8 cellular contexts compared by ENCODE assay signal in genomic region chr5:34916518-34916917, GRCh38. TPM values are rescaled to one million over a fixed set of nuclear protein-coding genes. Genes with fewer than 3 reads are reported as not detected.
DNase-seq lines count a peak whose midpoint lies in the region; ATAC-seq and TF ChIP-seq lines count a peak whose summit lies in the region.

No MANE protein-coding gene starts in this region.

- DNase-seq in H9, result no peak
- DNase-seq in brain microvascular endothelial cell, result no peak
- peak; percentile 16 for DNase-seq in mesendoderm
- no peak for DNase-seq in sciatic nerve (ENCODE audit: low spot score)
- no peak for DNase-seq in activated naive CD4-positive, alpha-beta T cell treated with Interleukin-2 at 50 U/mL for 16 hours

- H2AFZ ChIP-seq in H9 (ENCODE audit: low read length), result no peak overlapping the region

- H3K23ac ChIP-seq in H9 (ENCODE audit: insufficient read length, low read depth, low read length) (no peak overlapping the region), mesendoderm (ENCODE audit: low read length) (no peak overlapping the region)

- intact Hi-C loops in sciatic nerve (cut with DNase I), result no loop called here

- no peak overlapping the region for H4K5ac ChIP-seq in H9 (ENCODE audit: insufficient read length, low read depth, low read length)
- H4K5ac ChIP-seq in mesendoderm (ENCODE audit: low read length), result no peak overlapping the region

- H4K8ac ChIP-seq in H9 (replicated peaks; ENCODE audit: insufficient read length, low read depth, low read length) (no peak overlapping the region), mesendoderm (ENCODE audit: low read depth, low read length) (no peak overlapping the region)

- no peak overlapping the region for H2BK12ac ChIP-seq in H9 (ENCODE audit: insufficient read length, low read depth, low read length)

- H3T11ph ChIP-seq in H9 (ENCODE audit: low read length), result no peak overlapping the region

- H3K23me2 ChIP-seq in H9 (ENCODE audit: insufficient read length, low read depth, low read length, poor library complexity, severe bottlenecking), result peaks cover 5% of the 10 kb centered on the region

- H3K56ac ChIP-seq in H9 (ENCODE audit: insufficient read length, low read depth, low read length) (no peak overlapping the region), mesendoderm (ENCODE audit: low read length) (peak overlapping the region; percentile 100)

- no peaks in the 10 kb centered on the region for H4K20me1 ChIP-seq in H9 (ENCODE audit: control insufficient read depth, insufficient read depth, insufficient read length)

- no peak overlapping the region for H3K4me3 Mint-ChIP-seq in H9

- H2AK5ac ChIP-seq in H9 (ENCODE audit: insufficient read length, low read length) (no peak overlapping the region), mesendoderm (ENCODE audit: low read length) (peak overlapping the region; percentile 82)

- H3K27ac ChIP-seq in 22Rv1 (peak overlapping the region; percentile 90; the same call in 1 of the 2 replicates), H9 (ENCODE audit: insufficient read length, low read depth, low read length) (no peak overlapping the region), brain microvascular endothelial cell (no peak overlapping the region), mesendoderm (ENCODE audit: low read depth, low read length) (no peak overlapping the region)

- TF ChIP-seq CTCF in 22Rv1 (IDR thresholded peaks at IDR 0.05) (no peak), H9 (conservative IDR thresholded peaks at IDR 0.05) (no peak), brain microvascular endothelial cell (IDR thresholded peaks at IDR 0.05; ENCODE audit: low read depth, low read length, missing control alignments) (no peak)

- H3K27me3 ChIP-seq in H9 (ENCODE audit: insufficient read depth, low read length), result no peaks in the 10 kb centered on the region
- H3K27me3 ChIP-seq in brain microvascular endothelial cell (replicated peaks), result no peaks in the 10 kb centered on the region
- H3K27me3 ChIP-seq in mesendoderm (ENCODE audit: insufficient read depth, low read length, poor library complexity), result no peaks in the 10 kb centered on the region

- H3K9ac ChIP-seq in H9 (ENCODE audit: extremely low read depth, insufficient read length, low read length) (peak overlapping the region; percentile 98), mesendoderm (ENCODE audit: low read length) (peak overlapping the region; percentile 99)

- in situ Hi-C loops in brain microvascular endothelial cell (cut with HindIII; ENCODE audit: low pct_ligation_motif_present, low sequenced_read_pairs), result loop anchor here (25.0 kb wide), 1 partner anchor 429 kb away; no protein-coding TSS in a partner anchor

- H4K91ac ChIP-seq in H9 (ENCODE audit: insufficient read length, low read depth, low read length), result no peak overlapping the region

- H3K79me1 ChIP-seq in H9 (ENCODE audit: insufficient read depth, low read depth, low read length, poor library complexity, severe bottlenecking) (no peaks in the 10 kb centered on the region), mesendoderm (ENCODE audit: low read length) (peaks cover 2% of the 10 kb centered on the region)

- H3K18ac ChIP-seq in H9 (ENCODE audit: insufficient read length, low read depth, low read length) (no peak overlapping the region), mesendoderm (ENCODE audit: low read length) (no peak overlapping the region)

- H2BK20ac ChIP-seq in H9 (ENCODE audit: low read depth, low read length, poor library complexity, severe bottlenecking), result no peak overlapping the region

- H2BK120ac ChIP-seq in H9 (ENCODE audit: low read depth, low read length, poor library complexity, severe bottlenecking) (no peak overlapping the region), mesendoderm (ENCODE audit: low read depth, low read length) (no peak overlapping the region)

- H3K27ac Mint-ChIP-seq in H9, result peak overlapping the region in 1 of 3 experiments; percentile 76; a peak in 1 of 7 replicates

- H3K4me3 ChIP-seq in brain microvascular endothelial cell (ENCODE audit: low read depth, low read length), result peak overlapping the region; percentile 95
- H3K4me3 ChIP-seq in mesendoderm (ENCODE audit: low read length), result peak overlapping the region; percentile 100

- H2BK5ac ChIP-seq in H9 (ENCODE audit: insufficient read length, low read length) (no peak overlapping the region), mesendoderm (ENCODE audit: low read length) (no peak overlapping the region)

- H3K14ac ChIP-seq in H9 (ENCODE audit: insufficient read depth, low read length), result no peak overlapping the region; the same call in 1 of the 2 replicates

- H3K4me1 ChIP-seq in H9 (ENCODE audit: insufficient read depth, low read length) (no peaks in the 10 kb centered on the region), mesendoderm (ENCODE audit: control insufficient read depth, low read depth, low read length) (no peaks in the 10 kb centered on the region)

- peaks cover 21 to 25% of the 10 kb centered on the region in 2 experiments for H3K4me1 Mint-ChIP-seq in H9

- H2BK15ac ChIP-seq in H9 (ENCODE audit: low read depth, low read length) (no peak overlapping the region), mesendoderm (replicated peaks; ENCODE audit: low read depth) (no peak overlapping the region)

- H3K79me2 ChIP-seq in H9 (ENCODE audit: insufficient read depth, low read length) (peaks cover 28% of the 10 kb centered on the region), mesendoderm (ENCODE audit: control insufficient read depth, insufficient read depth, low read length) (peaks cover 40% of the 10 kb centered on the region)

- ATAC-seq in sciatic nerve (no peak), GM18519 (IDR thresholded peaks at IDR 0.05; ENCODE audit: low FRiP score, unreplicated experiment) (no peak), HG02763 (IDR thresholded peaks at IDR 0.05; ENCODE audit: unreplicated experiment) (no peak)

- H3K4me2 ChIP-seq in H9 (ENCODE audit: insufficient read depth, insufficient read length, low read length) (peak overlapping the region; percentile 92), mesendoderm (ENCODE audit: low read length) (peak overlapping the region; percentile 95)

- no peaks in the 10 kb centered on the region for H3K27me3 Mint-ChIP-seq in H9 (ENCODE audit: low read depth)

- no CpG with 5 or more reads among the region's 6 CpGs for WGBS in H9 (ENCODE audit: extremely low coverage, insufficient read length, low lambda C conversion rate)
- no CpG with 5 or more reads among the region's 6 CpGs for WGBS in mesendoderm (ENCODE audit: extremely low coverage, insufficient coverage, low lambda C conversion rate)

- H3K36me3 Mint-ChIP-seq in H9 (ENCODE audit: insufficient read depth in 1 of 3, low read depth in 3 of 3), result peaks cover 26 to 57% (median 51%) of the 10 kb centered on the region in 3 experiments

- peaks cover 8% of the 10 kb centered on the region for H3K36me3 ChIP-seq in brain microvascular endothelial cell (replicated peaks)
- no peaks in the 10 kb centered on the region for H3K36me3 ChIP-seq in mesendoderm (ENCODE audit: control insufficient read depth, insufficient read depth, low read length)

- no peaks in the 10 kb centered on the region for H3K9me3 Mint-ChIP-seq in H9

- H3K4ac ChIP-seq in H9 (ENCODE audit: low read depth, low read length), result no peak overlapping the region
- no peak overlapping the region for H3K4ac ChIP-seq in mesendoderm (ENCODE audit: low read depth, low read length)

- no peaks in the 10 kb centered on the region for H3K9me3 ChIP-seq in H9 (ENCODE audit: control insufficient read depth, low read depth, low read length)

RNA-seq across cellular contexts. Expression of gene BRIX1, which starts 1.0 kb away (rescaled TPM):
- 72.2 and 77.0 TPM in 2 replicates for total RNA-seq in H9 (2021)
- polyA plus RNA-seq in mesendoderm (2013, experiment 1 of 2), result 104 TPM
- polyA plus RNA-seq in mesendoderm (2013, experiment 2 of 2), result 108 TPM
- 20.3 TPM for total RNA-seq in sciatic nerve

RNA-seq across cellular contexts. Expression of gene RAD1, which starts 1.2 kb away (rescaled TPM):
- total RNA-seq in H9 (2021) (39.5 and 41.0 TPM in 2 replicates), sciatic nerve (16.3 TPM)
- 38.8 TPM for polyA plus RNA-seq in mesendoderm (2013, experiment 1 of 2)
- 41.9 TPM for polyA plus RNA-seq in mesendoderm (2013, experiment 2 of 2)

RNA-seq across cellular contexts. Expression of gene DNAJC21, which starts 12.8 kb away (rescaled TPM):
- total RNA-seq in H9 (2021), result 44.9 and 50.4 TPM in 2 replicates
- polyA plus RNA-seq in mesendoderm (2013, experiment 1 of 2), result 43.9 TPM
- 45.0 TPM for polyA plus RNA-seq in mesendoderm (2013, experiment 2 of 2)
- 48.3 TPM for total RNA-seq in sciatic nerve
